ENCODE assay signal across 10 cellular contexts in genomic region chr16:68642436-68643064, GRCh38. TPM values are rescaled to one million over a fixed set of nuclear protein-coding genes. Genes with fewer than 3 reads are reported as not detected.
DNase-seq lines count a peak whose midpoint lies in the region.
"Had no signal": no experiment of that assay in that cellular context is flagged by ENCODE, and none has a peak within 500 bp of the region (broad histone marks: within the 10 kb centered on the region; RNA-seq: fewer than 3 reads in every experiment).

No MANE protein-coding gene starts in this region.

- H3K27ac Mint-ChIP-seq in CD4-positive, alpha-beta memory T cell, result no peak overlapping the region
- no peak overlapping the region for H3K27ac Mint-ChIP-seq in immature natural killer cell
- H3K27ac Mint-ChIP-seq: dendritic cell treated with granulocyte-macrophage colony-stimulating factor and Interleukin-4, amounts not matched to agents 40 ng/mL and 50 ng/mL, for 4 days had no signal

- H3K4me1 Mint-ChIP-seq in CD4-positive, alpha-beta memory T cell, result peaks cover 4 to 25% (median 15%) of the 10 kb centered on the region in 4 donors
- peaks cover 2 to 5% of the 10 kb centered on the region in 2 donors for H3K4me1 Mint-ChIP-seq in immature natural killer cell

- H3K4me1 ChIP-seq in CD4-positive, alpha-beta memory T cell (ENCODE audit: insufficient read depth, low read length), result peaks cover 20% of the 10 kb centered on the region

- DNase-seq in ELR (ENCODE audit: low read depth) (peak; percentile 41), NCI-H2227 treated with DMSO at 0.1 percent for 48 hours (lab: John Stamatoyannopoulos, UW) (peak; percentile 16), fibroblast of peridontal ligament (ENCODE audit: extremely low read depth) (peak; percentile 3), renal cortical epithelial cell (ENCODE audit: low read depth) (peak; percentile 49), LoVo (ENCODE audit: low spot score) (no peak), immature natural killer cell (no peak)
- DNase-seq in CD4-positive, alpha-beta memory T cell, result no peak
- DNase-seq: activated CD4-positive, alpha-beta T cell treated with anti-CD3 and anti-CD28 coated beads for 48 hours; NK-92 treated with Interleukin-12 subunit alpha and Interleukin-12 subunit beta, amount 100 ng/mL, for 24 hours had no signal

- peaks cover 22 to 28% of the 10 kb centered on the region in 2 donors for H3K27me3 Mint-ChIP-seq in CD4-positive, alpha-beta memory T cell
- peaks cover 12 to 33% (median 13%) of the 10 kb centered on the region in 3 donors for H3K27me3 Mint-ChIP-seq in immature natural killer cell (ENCODE audit: low read depth in 3 of 3)

- CTCF ChIA-PET in CD4-positive, alpha-beta memory T cell (lab: Charles Lee; ENCODE audit: partially characterized antibody), result no interaction called here

- intact Hi-C loops in CD4-positive, alpha-beta memory T cell (cut with micrococcal nuclease), result no loop called here

- H3K9me3 Mint-ChIP-seq in CD4-positive, alpha-beta memory T cell, result no peaks in the 10 kb centered on the region
- H3K9me3 Mint-ChIP-seq in immature natural killer cell, result no peaks in the 10 kb centered on the region
- H3K9me3 Mint-ChIP-seq: dendritic cell treated with granulocyte-macrophage colony-stimulating factor and Interleukin-4, amounts not matched to agents 40 ng/mL and 50 ng/mL, for 4 days had no signal

- H3K36me3 Mint-ChIP-seq in CD4-positive, alpha-beta memory T cell, result no peaks in the 10 kb centered on the region
- no peaks in the 10 kb centered on the region for H3K36me3 Mint-ChIP-seq in immature natural killer cell

- no peak overlapping the region for H3K4me3 Mint-ChIP-seq in CD4-positive, alpha-beta memory T cell
- no peak overlapping the region for H3K4me3 Mint-ChIP-seq in immature natural killer cell
- H3K4me3 Mint-ChIP-seq: dendritic cell treated with granulocyte-macrophage colony-stimulating factor and Interleukin-4, amounts not matched to agents 40 ng/mL and 50 ng/mL, for 4 days had no signal

- H3K27ac ChIP-seq in CD4-positive, alpha-beta memory T cell (ENCODE audit: low read depth, low read length), result no peak overlapping the region

- peaks cover 35% of the 10 kb centered on the region for H3K27me3 ChIP-seq in CD4-positive, alpha-beta memory T cell (ENCODE audit: insufficient read depth, low read length)

- POLR2A ChIA-PET in CD4-positive, alpha-beta memory T cell (lab: Charles Lee; ENCODE audit: partially characterized antibody), result no interaction called here

- H3K4me3 ChIP-seq in CD4-positive, alpha-beta memory T cell (ENCODE audit: low read length in 2 of 2), result no peak overlapping the region

- H3K36me3 ChIP-seq in CD4-positive, alpha-beta memory T cell (ENCODE audit: insufficient read depth, low read length), result no peaks in the 10 kb centered on the region

- H3K9me3 ChIP-seq in CD4-positive, alpha-beta memory T cell (ENCODE audit: control insufficient read depth in 1 of 2, low read length in 2 of 2), result no peaks in the 10 kb centered on the region

RNA-seq across cellular contexts. Expression of gene CDH3, which starts 2.6 kb away (rescaled TPM):
- 132 and 198 TPM in 2 replicates for total RNA-seq in renal cortical epithelial cell
- under 1 TPM; 0.39 to 0.47 TPM for total RNA-seq in CD4-positive, alpha-beta memory T cell
- not detected for polyA plus RNA-seq in CD4-positive, alpha-beta memory T cell
- polyA plus RNA-seq in immature natural killer cell, result not detected

Comparison
In these comparisons a context has a peak if more than half of its experiments do, and no peak if none do; other contexts are left out.
1. DNase-seq: peak in ELR (single experiment), NCI-H2227 treated with DMSO at 0.1 percent for 48 hours (single experiment), fibroblast of peridontal ligament (single experiment) and renal cortical epithelial cell (single experiment); none in LoVo (single experiment), CD4-positive, alpha-beta memory T cell (0 of 5) and immature natural killer cell (0 of 3).
2. RNA of gene CDH3, which starts 2.6 kb away (total RNA-seq): 132 to 198 TPM in renal cortical epithelial cell; 0.39 to 0.47 TPM in CD4-positive, alpha-beta memory T cell; every median in the first group is over 10 times any median in the second.